ENCODE assay signal across 17 cellular contexts in genomic region chr15:68379759-68380290, GRCh38. TPM values are rescaled to one million over a fixed set of nuclear protein-coding genes. Genes with fewer than 3 reads are reported as not detected.
DNase-seq lines count a peak whose midpoint lies in the region; ATAC-seq and TF ChIP-seq lines count a peak whose summit lies in the region.
"Had no signal": no experiment of that assay in that cellular context is flagged by ENCODE, and none has a peak within 500 bp of the region (broad histone marks: within the 10 kb centered on the region; RNA-seq: fewer than 3 reads in every experiment).

No MANE protein-coding gene starts in this region.

- POLR2A ChIA-PET in T-cell (lab: Charles Lee) = no interaction called here

- DNase-seq in activated T-cell treated with anti-CD3 and anti-CD28 coated beads, Interleukin-2, amount 50 U/mL, for 24 hours = peak; percentile 26
- no peak for DNase-seq in activated T-cell treated with anti-CD3 and anti-CD28 coated beads, Interleukin-2, amount 50 U/mL, for 1 hour
- DNase-seq in T-cell = no peak
- DNase-seq in esophagus muscularis mucosa (ENCODE audit: extremely low spot score) = peak; percentile 89
- DNase-seq in stomach = peak; percentile 3
- DNase-seq in GOT3 (lab: John Stamatoyannopoulos, UW) = no peak
- DNase-seq: MV-4-11, NCI-H2081, NCI-H748 treated with DMSO at 0.1 percent for 48 hours, pancreas, trophoblast cell had no signal

- no peak overlapping the region for H3K4me3 Mint-ChIP-seq in activated T-cell treated with anti-CD3 and anti-CD28 coated beads, Interleukin-2, amount 50 U/mL, for 24 hours
- peak overlapping the region in 2 of 3 donors; percentile 3 to 6 for H3K4me3 Mint-ChIP-seq in T-cell
- H3K4me3 Mint-ChIP-seq: stimulated activated effector memory CD8-positive, alpha-beta T cell treated with anti-CD3 and anti-CD28 coated beads, Interleukin-12 subunit alpha, Interleukin-12 subunit beta, amount 100 ng/mL, for 72 hours had no signal

- no peaks in the 10 kb centered on the region for H3K36me3 Mint-ChIP-seq in activated T-cell treated with anti-CD3 and anti-CD28 coated beads, Interleukin-2, amount 50 U/mL, for 24 hours (ENCODE audit: low read depth)
- no peaks in the 10 kb centered on the region for H3K36me3 Mint-ChIP-seq in T-cell
- H3K36me3 Mint-ChIP-seq: stimulated activated effector memory CD8-positive, alpha-beta T cell treated with anti-CD3 and anti-CD28 coated beads, Interleukin-12 subunit alpha, Interleukin-12 subunit beta, amount 100 ng/mL, for 72 hours had no signal

- no peaks in the 10 kb centered on the region for H3K36me3 ChIP-seq in esophagus muscularis mucosa
- no peaks in the 10 kb centered on the region for H3K36me3 ChIP-seq in stomach
- H3K36me3 ChIP-seq: pancreas had no signal

- H3K4me3 ChIP-seq in esophagus muscularis mucosa = no peak overlapping the region
- H3K4me3 ChIP-seq in stomach = no peak overlapping the region
- H3K4me3 ChIP-seq: pancreas, skin epidermis had no signal

- TF ChIP-seq POLR2A in esophagus muscularis mucosa (IDR thresholded peaks at IDR 0.05; ENCODE audit: low read depth) (no peak), stomach (IDR thresholded peaks at IDR 0.05) (no peak)

- 68% methylated on average over 3 of the region's 3 CpGs for WGBS in esophagus muscularis mucosa
- WGBS in stomach, 5 donors = 64 to 75% (median 70%) methylated on average over 2 to 3 of the region's 3 CpGs

- no peaks in the 10 kb centered on the region for H3K27me3 Mint-ChIP-seq in activated T-cell treated with anti-CD3 and anti-CD28 coated beads, Interleukin-2, amount 50 U/mL, for 24 hours
- no peaks in the 10 kb centered on the region for H3K27me3 Mint-ChIP-seq in T-cell

- H3K27ac ChIP-seq in esophagus muscularis mucosa (replicated peaks in 1 of 4) (no peak overlapping the region), stomach (no peak overlapping the region)
- H3K27ac ChIP-seq: epithelial cell of prostate, pancreas, skin epidermis, VCaP had no signal

- intact Hi-C loops in esophagus muscularis mucosa (cut with DNase I) (no loop called here), stomach (cut with DNase I; ENCODE audit: low total_unique reads) (loop anchor here (10.0 kb wide), 2 partner anchors 75 to 125 kb away; no protein-coding TSS in a partner anchor)

- H3K9me3 ChIP-seq in esophagus muscularis mucosa (no peaks in the 10 kb centered on the region), stomach (no peaks in the 10 kb centered on the region)
- H3K9me3 ChIP-seq: pancreas had no signal

- no peaks in the 10 kb centered on the region for H3K9me3 Mint-ChIP-seq in activated T-cell treated with anti-CD3 and anti-CD28 coated beads, Interleukin-2, amount 50 U/mL, for 24 hours
- H3K9me3 Mint-ChIP-seq in T-cell = no peaks in the 10 kb centered on the region
- H3K9me3 Mint-ChIP-seq: stimulated activated effector memory CD8-positive, alpha-beta T cell treated with anti-CD3 and anti-CD28 coated beads, Interleukin-12 subunit alpha, Interleukin-12 subunit beta, amount 100 ng/mL, for 72 hours had no signal

- CTCF ChIA-PET in T-cell (lab: Charles Lee) = no interaction called here

- no peaks in the 10 kb centered on the region for H3K27me3 ChIP-seq in esophagus muscularis mucosa
- no peaks in the 10 kb centered on the region for H3K27me3 ChIP-seq in stomach
- H3K27me3 ChIP-seq: pancreas had no signal

- TF ChIP-seq CTCF in esophagus muscularis mucosa (IDR thresholded peaks at IDR 0.05) (no peak), stomach (IDR thresholded peaks at IDR 0.05) (no peak)

- H3K4me1 Mint-ChIP-seq in activated T-cell treated with anti-CD3 and anti-CD28 coated beads, Interleukin-2, amount 50 U/mL, for 24 hours (ENCODE audit: low read depth) = peaks cover 16% of the 10 kb centered on the region
- peaks cover 16 to 18% (median 16%) of the 10 kb centered on the region in 3 donors for H3K4me1 Mint-ChIP-seq in T-cell

- TF ChIP-seq EP300 in esophagus muscularis mucosa (IDR thresholded peaks at IDR 0.05) (no peak), stomach (IDR thresholded peaks at IDR 0.05) (no peak)

- H3K4me1 ChIP-seq in esophagus muscularis mucosa (peaks cover 0 to 13% (median 5%) of the 10 kb centered on the region in 4 donors), stomach (peaks cover 0 to 7% (median 0%) of the 10 kb centered on the region in 4 donors)
- H3K4me1 ChIP-seq: pancreas had no signal

- ATAC-seq in T-cell (replicated peaks in 1 of 4) (peak in 2 of 4 experiments; percentile 57 to 70), GM21423 (IDR thresholded peaks at IDR 0.05; ENCODE audit: unreplicated experiment) (no peak), HG03159 (IDR thresholded peaks at IDR 0.05; ENCODE audit: unreplicated experiment) (no peak)
- ATAC-seq: pancreas; stimulated activated effector memory CD8-positive, alpha-beta T cell treated with anti-CD3 and anti-CD28 coated beads, Interleukin-12 subunit alpha, Interleukin-12 subunit beta, amount 100 ng/mL, for 72 hours had no signal

- H3K27ac Mint-ChIP-seq in activated T-cell treated with anti-CD3 and anti-CD28 coated beads, Interleukin-2, amount 50 U/mL, for 24 hours = no peak overlapping the region
- H3K27ac Mint-ChIP-seq in T-cell = peak overlapping the region; percentile 1 to 63
- H3K27ac Mint-ChIP-seq: stimulated activated effector memory CD8-positive, alpha-beta T cell treated with anti-CD3 and anti-CD28 coated beads, Interleukin-12 subunit alpha, Interleukin-12 subunit beta, amount 100 ng/mL, for 72 hours had no signal

RNA-seq across cellular contexts. Expression of gene ITGA11, which starts 52.1 kb away (rescaled TPM):
- under 1 TPM in 3 of 5 donors, not detected in 2; 0.07 to 0.95 (median 0.18) TPM for total RNA-seq in T-cell
- total RNA-seq in esophagus muscularis mucosa = 10 to 100 TPM in 2 of 4 donors, 1 to 10 TPM in 2; 3.3 to 15.8 (median 8.6) TPM
- 10 to 100 TPM in 1 of 5 donors, 1 to 10 TPM in 3, under 1 TPM in 1; 0.58 to 12.1 (median 4.3) TPM for total RNA-seq in stomach
- under 1 TPM; 0.08 to 1.00 (median 0.92) TPM for polyA plus RNA-seq in stomach

Comparison
In these comparisons a context has a peak if more than half of its experiments do, and no peak if none do; other contexts are left out.
1. DNase-seq: peak in activated T-cell treated with anti-CD3 and anti-CD28 coated beads, Interleukin-2, amount 50 U/mL, for 24 hours (single experiment), esophagus muscularis mucosa (single experiment) and stomach (single experiment); none in activated T-cell treated with anti-CD3 and anti-CD28 coated beads, Interleukin-2, amount 50 U/mL, for 1 hour (single experiment), T-cell (0 of 34) and GOT3 (single experiment).